10 cellular contexts compared by ENCODE assay signal in genomic region chr16:4500283-4500682, GRCh38. TPM values are rescaled to one million over a fixed set of nuclear protein-coding genes. Genes with fewer than 3 reads are reported as not detected.
DNase-seq lines count a peak whose midpoint lies in the region; ATAC-seq lines count a peak whose summit lies in the region.
"Had no signal": no experiment of that assay in that cellular context is flagged by ENCODE, and none has a peak within 500 bp of the region (broad histone marks: within the 10 kb centered on the region; RNA-seq: fewer than 3 reads in every experiment).

No MANE protein-coding gene starts in this region.

- H3K9me3 Mint-ChIP-seq in T-cell, result no peaks in the 10 kb centered on the region
- H3K9me3 Mint-ChIP-seq: dendritic cell treated with granulocyte-macrophage colony-stimulating factor and Interleukin-4, amounts not matched to agents 40 ng/mL and 50 ng/mL, for 4 days had no signal

- peak overlapping the region; percentile 93 to 95 for H3K27ac Mint-ChIP-seq in T-cell
- H3K27ac Mint-ChIP-seq: dendritic cell treated with granulocyte-macrophage colony-stimulating factor and Interleukin-4, amounts not matched to agents 40 ng/mL and 50 ng/mL, for 4 days had no signal

- peaks cover 88 to 96% (median 88%) of the 10 kb centered on the region in 3 donors for H3K4me1 Mint-ChIP-seq in T-cell

- no peaks in the 10 kb centered on the region for H3K27me3 Mint-ChIP-seq in T-cell
- H3K27me3 Mint-ChIP-seq: dendritic cell treated with granulocyte-macrophage colony-stimulating factor and Interleukin-4, amounts not matched to agents 40 ng/mL and 50 ng/mL, for 4 days had no signal

- H3K36me3 Mint-ChIP-seq in T-cell, result peaks cover 10% of the 10 kb centered on the region

- peak overlapping the region in 1 of 3 donors; percentile 72 for H3K4me3 Mint-ChIP-seq in T-cell
- H3K4me3 Mint-ChIP-seq: dendritic cell treated with granulocyte-macrophage colony-stimulating factor and Interleukin-4, amounts not matched to agents 40 ng/mL and 50 ng/mL, for 4 days had no signal

- DNase-seq in EL (peak; percentile 90), T-cell (no peak), globus pallidus (ENCODE audit: low spot score) (peak; percentile 78), pons (ENCODE audit: low spot score) (peak; percentile 86), NCI-H1048 (lab: John Stamatoyannopoulos, UW) (no peak), HuH-7.5 (ENCODE audit: low spot score) (no peak)
- DNase-seq: NCI-H2171 treated with DMSO at 0.1 percent for 48 hours had no signal

- POLR2A ChIA-PET in T-cell (lab: Charles Lee), result interaction anchor here in 1 of 2 donors (0.6 to 1.5 kb wide), 3 partner anchors 10 to 98 kb away, joined by 3 to 5 read pairs (median 3); no protein-coding TSS in a partner anchor

- no peak for ATAC-seq in T-cell (replicated peaks in 1 of 4)
- no peak for ATAC-seq in HG03521 (IDR thresholded peaks at IDR 0.05; ENCODE audit: unreplicated experiment)
- no peak for ATAC-seq in GM18873 (IDR thresholded peaks at IDR 0.05; ENCODE audit: low FRiP score, unreplicated experiment)

- CTCF ChIA-PET in T-cell (lab: Charles Lee), result interaction anchor here in 1 of 2 donors (1.5 kb wide), 1 partner anchor 10 kb away, joined by 4 read pairs; no protein-coding TSS in a partner anchor

RNA-seq across cellular contexts. Expression of gene HMOX2, which starts 24.1 kb away (rescaled TPM):
- 10 to 100 TPM; 49.1 to 74.4 (median 70.5) TPM for total RNA-seq in T-cell

RNA-seq across cellular contexts. Expression of gene NMRAL1, which starts 25.9 kb away (rescaled TPM):
- 10 to 100 TPM; 50.1 to 79.1 (median 62.1) TPM for total RNA-seq in T-cell

RNA-seq across cellular contexts. Expression of gene CDIP1, which starts 38.3 kb away (rescaled TPM):
- total RNA-seq in T-cell, result 10 to 100 TPM; 28.6 to 31.3 (median 29.7) TPM

RNA-seq across cellular contexts. Expression of gene C16orf96, which starts 55.9 kb away (rescaled TPM):
- total RNA-seq in T-cell, result under 1 TPM; 0.30 to 0.66 (median 0.50) TPM

Comparison
In these comparisons a context has a peak if more than half of its experiments do, and no peak if none do; other contexts are left out.
1. DNase-seq: peak in EL (single experiment), globus pallidus (single experiment) and pons (single experiment); none in T-cell (0 of 34), NCI-H1048 (single experiment) and HuH-7.5 (single experiment).